ENCODE assay signal across 1 cellular context in the genomic region with DNA sequence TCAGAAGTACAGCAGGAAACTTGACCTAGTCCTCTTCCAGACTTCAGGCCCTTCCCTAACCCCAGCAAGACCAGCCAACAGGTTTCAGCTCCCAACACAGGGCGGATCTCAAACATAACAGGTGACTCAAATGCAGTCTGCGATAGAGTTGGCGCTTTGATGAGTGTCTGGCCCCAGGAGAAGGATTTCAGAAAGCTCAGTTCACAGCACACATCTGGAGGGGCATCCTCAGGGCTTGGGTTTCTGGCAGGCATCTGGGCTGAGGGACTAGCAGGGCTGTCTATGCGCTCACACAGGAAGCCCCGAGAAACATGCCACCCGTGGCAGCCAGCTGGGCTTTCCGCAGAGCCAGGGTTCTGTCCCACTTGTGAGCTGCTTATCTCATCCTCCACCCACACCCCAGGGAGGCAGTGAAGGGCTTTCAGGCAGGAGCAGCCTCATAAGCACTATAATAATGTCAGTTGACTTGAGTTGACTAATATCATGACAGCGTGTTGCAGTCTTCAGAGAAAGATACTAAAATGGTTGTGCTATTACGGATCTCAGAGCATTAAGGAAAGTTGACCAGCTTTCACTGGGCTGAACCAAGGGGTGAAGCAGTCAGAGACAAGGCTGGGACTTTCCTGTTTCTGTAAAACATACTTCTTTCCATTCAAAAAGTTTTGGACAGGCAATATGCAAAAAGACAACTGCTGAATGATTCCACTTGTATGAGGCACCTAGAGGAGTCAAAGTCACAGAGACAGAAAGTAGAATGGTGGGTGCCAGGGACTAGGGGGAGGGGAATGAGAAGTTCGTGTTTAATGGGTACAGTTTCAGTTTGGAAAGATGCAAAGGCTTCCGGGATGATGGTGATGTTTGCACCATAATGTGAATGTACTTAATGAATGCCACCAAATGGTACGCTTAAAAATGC.
A peak's percentile ranks its signal among the peaks of the same experiment; 100 is the strongest.
TF ChIP-seq lines count a peak whose summit lies in the region.

No MANE protein-coding gene starts in this region.

TF ChIP-seq in K562, 482 proteins besides CTCF, POLR2A, EP300 and RAD21 (continued from another document):
- TF ChIP-seq ZNF592 (IDR thresholded peaks at IDR 0.05) (peak; percentile 78), SRF (CRISPR knock-in tag; IDR thresholded peaks at IDR 0.05) (peak in 1 of 2 experiments; percentile 80; a peak in 1 of 4 replicates), KLF16 (IDR thresholded peaks at IDR 0.05) (no peak), RCOR1 (IDR thresholded peaks at IDR 0.05; ENCODE audit: borderline replicate concordance in 1 of 2, low read depth in 2 of 2, low read length in 2 of 2) (peak in 1 of 2 experiments; percentile 19; a peak in 1 of 4 replicates), ZNF134 (CRISPR knock-in tag; conservative IDR thresholded peaks at IDR 0.05) (no peak), NFE2 (IDR thresholded peaks at IDR 0.05; ENCODE audit: low read depth) (peak; percentile 13; the same call in 1 of the 2 replicates), POLR2AphosphoS5 (IDR thresholded peaks at IDR 0.05; ENCODE audit: control insufficient read depth, insufficient read depth, low read depth, low read length) (peak; percentile 39; the same call in 1 of the 2 replicates), ZNF24 (IDR thresholded peaks at IDR 0.05) (peak; percentile 35; the same call in 1 of the 2 replicates), NCOR1 (IDR thresholded peaks at IDR 0.05) (peak; percentile 45), HNRNPL (IDR thresholded peaks at IDR 0.05; ENCODE audit: low read depth, low read length) (no peak), CREB1 (IDR thresholded peaks at IDR 0.05) (no peak), CREB1 (CRISPR knock-in tag; IDR thresholded peaks at IDR 0.05) (no peak), ZNF589 (CRISPR knock-in tag; IDR thresholded peaks at IDR 0.05; ENCODE audit: low read depth) (peak; percentile 55; the same call in 1 of the 2 replicates), HDAC1 (IDR thresholded peaks at IDR 0.05) (peak in 1 of 2 experiments; percentile 20; a peak in 1 of 4 replicates), DPF2 (IDR thresholded peaks at IDR 0.05) (peak; percentile 83), ZC3H11A (IDR thresholded peaks at IDR 0.05; ENCODE audit: low read depth, low read length) (no peak), KDM1A (IDR thresholded peaks at IDR 0.05) (0 out of 4 replicates have a peak, but pooled peaks of 1 of the 2 experiments have one; percentile 6), CBFA2T2 (conservative IDR thresholded peaks at IDR 0.05) (peak; percentile 54; the same call in 1 of the 2 replicates), SMAD3 (CRISPR knock-in tag; conservative IDR thresholded peaks at IDR 0.05) (no peak), KAT7 (CRISPR knock-in tag; IDR thresholded peaks at IDR 0.05; ENCODE audit: borderline replicate concordance) (0 out of 2 replicates have a peak, but pooled peaks have one; percentile 33), ZNF668 (CRISPR knock-in tag; IDR thresholded peaks at IDR 0.05) (no peak), CREM (IDR thresholded peaks at IDR 0.05; ENCODE audit: low read depth) (peak; percentile 68; the same call in 1 of the 2 replicates), CHD2 (IDR thresholded peaks at IDR 0.05; ENCODE audit: low read depth, low read length) (no peak), DMBX1 (CRISPR knock-in tag; IDR thresholded peaks at IDR 0.05; ENCODE audit: borderline replicate concordance) (peak; percentile 74; the same call in 1 of the 2 replicates), ZNF239 (CRISPR knock-in tag; IDR thresholded peaks at IDR 0.05) (peak; percentile 31; the same call in 1 of the 2 replicates), FOXA1 (IDR thresholded peaks at IDR 0.05; ENCODE audit: borderline replicate concordance) (no peak), MEIS2 (IDR thresholded peaks at IDR 0.05; ENCODE audit: partially characterized antibody) (peak; percentile 36)
- TF ChIP-seq, protein P1, sequence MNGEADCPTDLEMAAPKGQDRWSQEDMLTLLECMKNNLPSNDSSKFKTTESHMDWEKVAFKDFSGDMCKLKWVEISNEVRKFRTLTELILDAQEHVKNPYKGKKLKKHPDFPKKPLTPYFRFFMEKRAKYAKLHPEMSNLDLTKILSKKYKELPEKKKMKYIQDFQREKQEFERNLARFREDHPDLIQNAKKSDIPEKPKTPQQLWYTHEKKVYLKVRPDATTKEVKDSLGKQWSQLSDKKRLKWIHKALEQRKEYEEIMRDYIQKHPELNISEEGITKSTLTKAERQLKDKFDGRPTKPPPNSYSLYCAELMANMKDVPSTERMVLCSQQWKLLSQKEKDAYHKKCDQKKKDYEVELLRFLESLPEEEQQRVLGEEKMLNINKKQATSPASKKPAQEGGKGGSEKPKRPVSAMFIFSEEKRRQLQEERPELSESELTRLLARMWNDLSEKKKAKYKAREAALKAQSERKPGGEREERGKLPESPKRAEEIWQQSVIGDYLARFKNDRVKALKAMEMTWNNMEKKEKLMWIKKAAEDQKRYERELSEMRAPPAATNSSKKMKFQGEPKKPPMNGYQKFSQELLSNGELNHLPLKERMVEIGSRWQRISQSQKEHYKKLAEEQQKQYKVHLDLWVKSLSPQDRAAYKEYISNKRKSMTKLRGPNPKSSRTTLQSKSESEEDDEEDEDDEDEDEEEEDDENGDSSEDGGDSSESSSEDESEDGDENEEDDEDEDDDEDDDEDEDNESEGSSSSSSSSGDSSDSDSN (IDR thresholded peaks at IDR 0.05; ENCODE audit: borderline replicate concordance in 1 of 2, low read depth in 2 of 2, low read length in 2 of 2): 0 out of 4 replicates have a peak, but pooled peaks of 1 of the 2 experiments have one; percentile 37
- TF ChIP-seq, protein P2, sequence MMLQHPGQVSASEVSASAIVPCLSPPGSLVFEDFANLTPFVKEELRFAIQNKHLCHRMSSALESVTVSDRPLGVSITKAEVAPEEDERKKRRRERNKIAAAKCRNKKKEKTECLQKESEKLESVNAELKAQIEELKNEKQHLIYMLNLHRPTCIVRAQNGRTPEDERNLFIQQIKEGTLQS (IDR thresholded peaks at IDR 0.05): peak; percentile 39
- TF ChIP-seq, protein P2 (CRISPR knock-in tag; conservative IDR thresholded peaks at IDR 0.05): no peak
- TF ChIP-seq, protein P3, sequence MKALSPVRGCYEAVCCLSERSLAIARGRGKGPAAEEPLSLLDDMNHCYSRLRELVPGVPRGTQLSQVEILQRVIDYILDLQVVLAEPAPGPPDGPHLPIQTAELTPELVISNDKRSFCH (CRISPR knock-in tag; IDR thresholded peaks at IDR 0.05): no peak
- TF ChIP-seq, protein P3 (tag; IDR thresholded peaks at IDR 0.05): 0 out of 2 replicates have a peak, but pooled peaks have one; percentile 2
